In the genomic region with DNA sequence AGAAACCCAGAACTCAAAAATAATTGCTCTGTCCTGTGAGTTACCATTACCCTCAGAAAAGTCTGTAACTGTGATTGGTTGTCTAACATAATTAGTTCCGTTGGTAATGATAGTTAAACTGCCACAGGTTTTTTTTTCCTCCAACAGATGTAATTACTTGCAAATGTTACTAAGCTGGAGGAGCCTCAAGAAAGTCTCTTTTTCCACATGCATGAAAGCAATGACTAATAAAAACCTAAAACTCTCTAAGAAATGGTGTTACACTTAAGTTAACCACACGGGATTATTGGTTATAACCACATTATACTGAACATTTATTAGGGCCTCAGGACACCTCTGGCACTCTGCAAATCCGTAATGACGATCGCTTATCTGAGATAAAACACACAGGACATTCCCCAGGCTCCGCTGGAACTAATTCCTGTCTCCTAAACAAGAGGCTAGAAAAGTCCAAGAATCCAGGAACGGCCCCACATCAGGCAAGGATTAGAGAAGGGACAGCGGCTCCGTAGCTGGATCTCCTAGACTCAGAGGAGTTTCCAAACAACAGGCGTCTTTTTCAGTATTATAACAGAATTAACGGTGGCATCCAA, we compare ENCODE assay signal across 8 cellular contexts. TPM values are rescaled to one million over a fixed set of nuclear protein-coding genes. Genes with fewer than 3 reads are reported as not detected.
A peak's percentile ranks its signal among the peaks of the same experiment; 100 is the strongest.
DNase-seq lines count a peak whose midpoint lies in the region; ATAC-seq and TF ChIP-seq lines count a peak whose summit lies in the region.

No MANE protein-coding gene starts in this region.

- H3K27me3 Mint-ChIP-seq in Calu3 (ENCODE audit: unreplicated experiment), result no peaks in the 10 kb centered on the region
- H3K27me3 Mint-ChIP-seq in WTC11 (ENCODE audit: low read depth), result peaks cover 9% of the 10 kb centered on the region

- H3K9me3 ChIP-seq in neural cell (ENCODE audit: low read length), result no peaks in the 10 kb centered on the region

- no peaks in the 10 kb centered on the region for H3K4me1 Mint-ChIP-seq in Calu3 (ENCODE audit: low read depth, unreplicated experiment)
- H3K4me1 Mint-ChIP-seq in WTC11, result peaks cover 8% of the 10 kb centered on the region

- H3K79me2 ChIP-seq in neural cell (replicated peaks; ENCODE audit: insufficient read depth, low read length), result peaks cover 12% of the 10 kb centered on the region

- TF ChIP-seq CTCF in Calu3 (IDR thresholded peaks at IDR 0.05; ENCODE audit: unreplicated experiment) (no peak), WTC11 (IDR thresholded peaks at IDR 0.05) (no peak), fibroblast of pulmonary artery (IDR thresholded peaks at IDR 0.05; ENCODE audit: low read length, missing control alignments) (no peak), neural cell (IDR thresholded peaks at IDR 0.05; ENCODE audit: poor library complexity, severe bottlenecking) (no peak)

- no peak overlapping the region for H3K27ac ChIP-seq in neural cell (ENCODE audit: low read length)

- peaks cover 13% of the 10 kb centered on the region for H3K36me3 Mint-ChIP-seq in Calu3 (ENCODE audit: insufficient read depth, unreplicated experiment)
- H3K36me3 Mint-ChIP-seq in WTC11, result peaks cover 25% of the 10 kb centered on the region

- CTCF ChIA-PET in Calu3 (lab: Charles Lee), result interaction anchor here (1.1 to 1.2 kb wide), 2 partner anchors 8 to 97 kb away, joined by 3 read pairs; no protein-coding TSS in a partner anchor
- CTCF ChIA-PET in WTC11 (lab: Charles Lee), result no interaction called here

- H4K20me1 ChIP-seq in neural cell (ENCODE audit: insufficient read depth), result no peaks in the 10 kb centered on the region

- H2AFZ ChIP-seq in neural cell (ENCODE audit: low read depth, low read length), result peak overlapping the region; percentile 77

- peak overlapping the region; percentile 78 for H3K4me3 ChIP-seq in fibroblast of pulmonary artery (replicated peaks; ENCODE audit: low read depth, low read length)
- H3K4me3 ChIP-seq in neural cell (ENCODE audit: low read length), result peak overlapping the region; percentile 86

- H3K9me3 Mint-ChIP-seq in Calu3 (ENCODE audit: low read depth, unreplicated experiment) (peaks cover 2% of the 10 kb centered on the region), WTC11 (peaks cover 22% of the 10 kb centered on the region)

- ATAC-seq in HG02938 (IDR thresholded peaks at IDR 0.05; ENCODE audit: unreplicated experiment) (peak; percentile 35), WTC11 (no peak), GM19351 (IDR thresholded peaks at IDR 0.05; ENCODE audit: unreplicated experiment) (no peak), GM21737 (IDR thresholded peaks at IDR 0.05; ENCODE audit: unreplicated experiment) (no peak)

- H3F3A ChIP-seq in neural cell (ENCODE audit: insufficient read depth, low read length, poor library complexity, severe bottlenecking), result no peaks in the 10 kb centered on the region

- BruUV-seq in Calu3 (replicated peaks; lab: Mats Ljungman, UMichigan), result no TSS peak

- H3K27me3 ChIP-seq in neural cell (ENCODE audit: insufficient read depth, low read depth, low read length), result no peaks in the 10 kb centered on the region

- H3K27ac Mint-ChIP-seq in Calu3 (ENCODE audit: unreplicated experiment) (peak overlapping the region; percentile 84), WTC11 (peak overlapping the region; percentile 17)

- DNase-seq in Calu3 (no peak), WTC11 (ENCODE audit: low spot score) (no peak), fibroblast of pulmonary artery (ENCODE audit: low read depth) (no peak)
- DNase-seq in stimulated activated CD4-positive, alpha-beta T cell treated with anti-CD3 and anti-CD28 coated beads, Interleukin-12 subunit alpha, Interleukin-12 subunit beta, amount 100 ng/mL, for 4 hours, result no peak

- H3K4me3 Mint-ChIP-seq in Calu3 (ENCODE audit: low read depth, unreplicated experiment) (peak overlapping the region; percentile 88), WTC11 (peak overlapping the region; percentile 94)

- peaks cover 7% of the 10 kb centered on the region for H3K36me3 ChIP-seq in neural cell (ENCODE audit: insufficient read depth, low read length)

- H3K9ac ChIP-seq in neural cell (ENCODE audit: low read length), result peak overlapping the region; percentile 62

- no peaks in the 10 kb centered on the region for H3K9me2 ChIP-seq in neural cell (ENCODE audit: insufficient read depth, low read length)

- H3K4me2 ChIP-seq in neural cell (ENCODE audit: low read length), result peak overlapping the region; percentile 98

- TF ChIP-seq EP300 in neural cell (conservative IDR thresholded peaks at IDR 0.05; ENCODE audit: poor library complexity, severe bottlenecking), result no peak

- no peak for TF ChIP-seq RAD21 in neural cell (conservative IDR thresholded peaks at IDR 0.05)

- POLR2A ChIA-PET in WTC11 (lab: Charles Lee), result interaction anchor here (1.5 kb wide), 1 partner anchor 44 kb away, joined by 3 read pairs; no protein-coding TSS in a partner anchor

- intact Hi-C loops in Calu3 (cut with micrococcal nuclease; ENCODE audit: unreplicated experiment), result loop anchor here (2.0 kb wide), 1 partner anchor 91 kb away; the partner anchor contains the start of gene ZNF227

TF ChIP-seq in WTC11, 78 proteins besides CTCF, POLR2A, EP300 and RAD21:
- no peak for TF ChIP-seq TP53 (CRISPR knock-in tag; IDR thresholded peaks at IDR 0.05)
- TF ChIP-seq NFYB (CRISPR knock-in tag; conservative IDR thresholded peaks at IDR 0.05; ENCODE audit: low read depth), result no peak
- TF ChIP-seq CBFB (CRISPR knock-in tag; IDR thresholded peaks at IDR 0.05; ENCODE audit: low read depth), result no peak
- TF ChIP-seq ELF4 (CRISPR knock-in tag; IDR thresholded peaks at IDR 0.05; ENCODE audit: low read depth), result no peak

TF ChIP-seq in neural cell, 6 proteins besides CTCF, POLR2A, EP300 and RAD21:
- no peak for TF ChIP-seq REST (IDR thresholded peaks at IDR 0.05; ENCODE audit: borderline replicate concordance)
- TF ChIP-seq MXI1 (conservative IDR thresholded peaks at IDR 0.05; ENCODE audit: poor library complexity, severe bottlenecking), result no peak
- TF ChIP-seq TAF1 (IDR thresholded peaks at IDR 0.05; ENCODE audit: low read depth), result no peak
- TF ChIP-seq EZH2 (IDR thresholded peaks at IDR 0.05; ENCODE audit: borderline replicate concordance, insufficient read depth, low read length, poor library complexity, severe bottlenecking), result no peak
- no peak for TF ChIP-seq SMC3 (conservative IDR thresholded peaks at IDR 0.05; ENCODE audit: poor library complexity)
- TF ChIP-seq POLR2AphosphoS5 (IDR thresholded peaks at IDR 0.05), result no peak

RNA-seq across cellular contexts. Expression of gene ZNF235, which starts 0.8 kb away (rescaled TPM):
- total RNA-seq in Calu3 (2022) (8.1 and 8.5 TPM in 2 replicates), WTC11 (2021) (3.9 to 5.2 TPM (median 4.5 TPM) in 3 replicates)
- 7.0 and 12.6 TPM in 2 replicates for polyA plus RNA-seq in neural cell
- 20.9 and 23.3 TPM in 2 replicates for polyA minus RNA-seq in neural cell

RNA-seq across cellular contexts. Expression of gene ZNF233, which starts 44.4 kb away (rescaled TPM):
- total RNA-seq in Calu3 (2022) (3.9 and 4.8 TPM in 2 replicates), WTC11 (2021) (1.3 to 2.4 TPM (median 1.9 TPM) in 3 replicates)
- polyA plus RNA-seq in neural cell, result 2.8 and 3.2 TPM in 2 replicates
- 6.1 and 6.8 TPM in 2 replicates for polyA minus RNA-seq in neural cell

RNA-seq across cellular contexts. Expression of gene ZNF112, which starts 52.4 kb away (rescaled TPM):
- total RNA-seq in Calu3 (2022), result 5.6 and 5.7 TPM in 2 replicates
- 2.0 to 2.5 TPM (median 2.5 TPM) in 3 replicates for total RNA-seq in WTC11 (2021)
- polyA plus RNA-seq in neural cell, result 15.0 and 16.1 TPM in 2 replicates
- polyA minus RNA-seq in neural cell, result 47.7 and 48.3 TPM in 2 replicates
